ENCODE assay signal across 8 cellular contexts in genomic region chr7:148932-149855, GRCh38. TPM values are rescaled to one million over a fixed set of nuclear protein-coding genes. Genes with fewer than 3 reads are reported as not detected.
A peak's percentile ranks its signal among the peaks of the same experiment; 100 is the strongest.
DNase-seq lines count a peak whose midpoint lies in the region; ATAC-seq, FAIRE-seq and TF ChIP-seq lines count a peak whose summit lies in the region.

No MANE protein-coding gene starts in this region.

- no peak overlapping the region for H2AFZ ChIP-seq in SU-DHL-6 (ENCODE audit: low read depth, low read length, severe bottlenecking)

- DNase-seq in GM12865 (ENCODE audit: low read depth) = peak; percentile 98
- peak; percentile 97 for DNase-seq in NCI-H1105 treated with DMSO at 0.1 percent for 48 hours (lab: John Stamatoyannopoulos, UW)
- peak; percentile 96 for DNase-seq in activated naive CD8-positive, alpha-beta T cell treated with anti-CD3 and anti-CD28 coated beads, Interleukin-2, amount 50 U/mL, for 24 hours
- DNase-seq in Right ventricle myocardium superior = peak; percentile 98
- DNase-seq in pancreas = peak; percentile 96 to 99 (median 98)
- DNase-seq in tibial artery = peak; percentile 98 to 99

- ATAC-seq in HG02678 (IDR thresholded peaks at IDR 0.05; ENCODE audit: unreplicated experiment) (peak; percentile 89), Right ventricle myocardium superior (ENCODE audit: poor library complexity) (peak; percentile 94), pancreas (peak; percentile 91 to 94 (median 92))
- peak; percentile 98 for ATAC-seq in activated naive CD8-positive, alpha-beta T cell treated with anti-CD3 and anti-CD28 coated beads, Interleukin-2, amount 50 U/mL, for 24 hours

- H3K27me3 ChIP-seq in SU-DHL-6 (ENCODE audit: low read length) = no peaks in the 10 kb centered on the region
- no peaks in the 10 kb centered on the region for H3K27me3 ChIP-seq in pancreas
- no peaks in the 10 kb centered on the region for H3K27me3 ChIP-seq in tibial artery

- H3K4me1 ChIP-seq in pancreas = peaks cover 0 to 20% (median 7%) of the 10 kb centered on the region in 3 donors
- H3K4me1 ChIP-seq in tibial artery = peaks cover 0 to 28% (median 12%) of the 10 kb centered on the region in 4 donors

- intact Hi-C loops in Right ventricle myocardium superior (cut with DNase I) (no loop called here), pancreas (cut with DNase I) (no loop called here), tibial artery (cut with DNase I; ENCODE audit: low total_unique reads) (loop anchor here (5.0 kb wide), 1 partner anchor 43 kb away; the partner anchor contains the start of gene FAM20C)

- peaks cover 30% of the 10 kb centered on the region for H3K4me1 Mint-ChIP-seq in activated naive CD8-positive, alpha-beta T cell treated with anti-CD3 and anti-CD28 coated beads, Interleukin-2, amount 50 U/mL, for 24 hours

- H3K36me3 ChIP-seq in SU-DHL-6 (ENCODE audit: low read length) (no peaks in the 10 kb centered on the region), pancreas (no peaks in the 10 kb centered on the region), tibial artery (no peaks in the 10 kb centered on the region)

- H3K9me3 ChIP-seq in SU-DHL-6 (ENCODE audit: insufficient read depth, low read length) (no peaks in the 10 kb centered on the region), pancreas (no peaks in the 10 kb centered on the region), tibial artery (no peaks in the 10 kb centered on the region)

- H3K9me2 ChIP-seq in SU-DHL-6 (replicated peaks; ENCODE audit: insufficient read depth, low read length) = no peaks in the 10 kb centered on the region

- no peaks in the 10 kb centered on the region for H3F3A ChIP-seq in SU-DHL-6 (ENCODE audit: insufficient read depth)

- H3K4me3 Mint-ChIP-seq in activated naive CD8-positive, alpha-beta T cell treated with anti-CD3 and anti-CD28 coated beads, Interleukin-2, amount 50 U/mL, for 24 hours = peak overlapping the region; percentile 87

- H3K9ac ChIP-seq in SU-DHL-6 (ENCODE audit: low read length) = no peak overlapping the region

- peak overlapping the region; percentile 100 for H3K27ac Mint-ChIP-seq in activated naive CD8-positive, alpha-beta T cell treated with anti-CD3 and anti-CD28 coated beads, Interleukin-2, amount 50 U/mL, for 24 hours

- peaks cover 7% of the 10 kb centered on the region for H3K9me3 Mint-ChIP-seq in activated naive CD8-positive, alpha-beta T cell treated with anti-CD3 and anti-CD28 coated beads, Interleukin-2, amount 50 U/mL, for 24 hours

- H3K36me3 Mint-ChIP-seq in activated naive CD8-positive, alpha-beta T cell treated with anti-CD3 and anti-CD28 coated beads, Interleukin-2, amount 50 U/mL, for 24 hours (ENCODE audit: low read depth) = peaks cover 18% of the 10 kb centered on the region

- peaks cover 4% of the 10 kb centered on the region for H3K27me3 Mint-ChIP-seq in activated naive CD8-positive, alpha-beta T cell treated with anti-CD3 and anti-CD28 coated beads, Interleukin-2, amount 50 U/mL, for 24 hours

- peak; percentile 29 for FAIRE-seq in pancreas (lab: Jason Lieb, UNC)

- no peaks in the 10 kb centered on the region for H4K20me1 ChIP-seq in SU-DHL-6 (ENCODE audit: low read depth, low read length)

- 0% methylated on average over 78 of the region's 78 CpGs for WGBS in pancreas, 2 donors

- H3K4me2 ChIP-seq in SU-DHL-6 (ENCODE audit: low read depth, low read length, poor library complexity, severe bottlenecking) = peak overlapping the region; percentile 12

- H3K79me2 ChIP-seq in SU-DHL-6 (ENCODE audit: insufficient read depth, low read length) = no peaks in the 10 kb centered on the region

- H3K27ac ChIP-seq in SU-DHL-6 (ENCODE audit: low read depth, low read length) (no peak overlapping the region), pancreas (peak overlapping the region; percentile 71 to 95 (median 91)), tibial artery (peak overlapping the region; percentile 92 to 94)

- TF ChIP-seq CTCF in GM12865 (IDR thresholded peaks at IDR 0.05; ENCODE audit: insufficient read depth, low read depth, low read length, missing control alignments) (no peak), SU-DHL-6 (IDR thresholded peaks at IDR 0.05; ENCODE audit: insufficient read depth, low read length, poor library complexity, severe bottlenecking) (no peak), pancreas (IDR thresholded peaks at IDR 0.05) (no peak), tibial artery (IDR thresholded peaks at IDR 0.05) (no peak)

- H3K4me3 ChIP-seq in GM12865 (ENCODE audit: low read depth, low read length) (peak overlapping the region; percentile 78), SU-DHL-6 (ENCODE audit: insufficient read depth, low read length, poor library complexity, severe bottlenecking) (no peak overlapping the region), pancreas (peak overlapping the region; percentile 16 to 51 (median 39)), tibial artery (peak overlapping the region; percentile 51 to 66)

RNA-seq across cellular contexts. Expression of gene FAM20C, which starts 43.2 kb away (rescaled TPM):
- total RNA-seq in Right ventricle myocardium superior = 23.4 TPM
- 10 to 100 TPM in 3 of 6 donors, 1 to 10 TPM in 3; 8.9 to 43.1 (median 11.2) TPM for total RNA-seq in pancreas
- 10 to 100 TPM; 14.2 to 16.9 TPM for polyA plus RNA-seq in pancreas
